ENCODE assay signal across 13 cellular contexts in the genomic region with DNA sequence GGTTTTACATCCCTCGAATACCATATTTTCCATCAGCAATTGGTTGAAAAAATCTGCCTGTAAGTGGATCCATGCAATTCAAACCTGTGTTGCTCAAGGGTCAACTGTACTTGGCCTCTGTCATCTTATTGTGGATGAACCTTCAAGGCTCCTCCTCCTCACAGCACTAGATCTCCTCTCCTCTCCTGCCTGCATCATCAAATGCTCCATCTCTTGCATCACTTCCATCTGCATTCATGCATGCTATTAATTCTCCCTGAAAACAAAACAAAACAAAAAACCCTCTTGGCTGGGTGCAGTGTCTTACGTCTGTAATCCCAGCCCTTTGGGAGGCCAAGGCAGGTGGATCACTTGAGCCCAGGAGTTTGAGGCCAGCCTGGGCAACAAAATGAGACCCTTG. TPM values are rescaled to one million over a fixed set of nuclear protein-coding genes. Genes with fewer than 3 reads are reported as not detected.
DNase-seq lines count a peak whose midpoint lies in the region; ATAC-seq, FAIRE-seq and TF ChIP-seq lines count a peak whose summit lies in the region.
"Had no signal": no experiment of that assay in that cellular context is flagged by ENCODE, and none has a peak within 500 bp of the region (broad histone marks: within the 10 kb centered on the region; RNA-seq: fewer than 3 reads in every experiment).

No MANE protein-coding gene starts in this region.

- FAIRE-seq in astrocyte (lab: Jason Lieb, UNC): no peak

- no peaks in the 10 kb centered on the region for H3K27me3 Mint-ChIP-seq in astrocyte (ENCODE audit: low read depth, unreplicated experiment)
- H3K27me3 Mint-ChIP-seq in stimulated activated naive CD8-positive, alpha-beta T cell treated with anti-CD3 and anti-CD28 coated beads, Interleukin-15, amount 100 ng/mL, for 72 hours: peaks cover 14% of the 10 kb centered on the region

- no peak overlapping the region for H3K4me3 Mint-ChIP-seq in astrocyte (ENCODE audit: unreplicated experiment)
- H3K4me3 Mint-ChIP-seq in stimulated activated naive CD8-positive, alpha-beta T cell treated with anti-CD3 and anti-CD28 coated beads, Interleukin-15, amount 100 ng/mL, for 72 hours: no peak overlapping the region
- H3K4me3 Mint-ChIP-seq: H9 had no signal

- TF ChIP-seq CTCF in AG10803 (conservative IDR thresholded peaks at IDR 0.05; ENCODE audit: low read length) (no peak), astrocyte (IDR thresholded peaks at IDR 0.05; ENCODE audit: insufficient read depth, low read depth, low read length) (no peak), foreskin fibroblast (IDR thresholded peaks at IDR 0.05; ENCODE audit: low read depth, low read length) (no peak), GM10266 (IDR thresholded peaks at IDR 0.05; ENCODE audit: control insufficient read depth, insufficient read depth, low read depth, missing control alignments) (no peak)

- H3K4me1 ChIP-seq in astrocyte (ENCODE audit: insufficient read depth, low read length): peaks cover 23% of the 10 kb centered on the region
- H3K4me1 ChIP-seq: testis had no signal

- H3K4me3 ChIP-seq in AG10803 (ENCODE audit: low read length) (no peak overlapping the region), astrocyte (ENCODE audit: insufficient read depth, low read depth, low read length) (no peak overlapping the region), foreskin fibroblast (ENCODE audit: low read depth in 1 of 2, low read length in 2 of 2) (no peak overlapping the region)
- H3K4me3 ChIP-seq: testis had no signal

- peak overlapping the region; percentile 65 for H3K4me2 ChIP-seq in astrocyte (ENCODE audit: low read length)

- H3K36me3 ChIP-seq in astrocyte (ENCODE audit: insufficient read depth, low read length): no peaks in the 10 kb centered on the region

- peaks cover 19% of the 10 kb centered on the region for H3K4me1 Mint-ChIP-seq in astrocyte (ENCODE audit: low read depth, unreplicated experiment)
- H3K4me1 Mint-ChIP-seq in stimulated activated naive CD8-positive, alpha-beta T cell treated with anti-CD3 and anti-CD28 coated beads, Interleukin-15, amount 100 ng/mL, for 72 hours: no peaks in the 10 kb centered on the region

- H3K9me3 Mint-ChIP-seq in astrocyte (ENCODE audit: unreplicated experiment): no peaks in the 10 kb centered on the region
- no peaks in the 10 kb centered on the region for H3K9me3 Mint-ChIP-seq in stimulated activated naive CD8-positive, alpha-beta T cell treated with anti-CD3 and anti-CD28 coated beads, Interleukin-15, amount 100 ng/mL, for 72 hours
- H3K9me3 Mint-ChIP-seq: H9 had no signal

- peak overlapping the region; percentile 44 for H3K9ac ChIP-seq in astrocyte (ENCODE audit: low read length)

- no peaks in the 10 kb centered on the region for H3K36me3 Mint-ChIP-seq in astrocyte (ENCODE audit: low read depth, unreplicated experiment)

- no peak overlapping the region for H2AFZ ChIP-seq in astrocyte (ENCODE audit: low read depth, low read length)

- H4K20me1 ChIP-seq in astrocyte (ENCODE audit: insufficient read depth, low read length): no peaks in the 10 kb centered on the region

- no peaks in the 10 kb centered on the region for H3K27me3 ChIP-seq in astrocyte (ENCODE audit: insufficient read depth, low read length)
- H3K27me3 ChIP-seq: testis had no signal

- ATAC-seq in GM19035 (IDR thresholded peaks at IDR 0.05; ENCODE audit: unreplicated experiment) (no peak), GM19324 (IDR thresholded peaks at IDR 0.05; ENCODE audit: low FRiP score, unreplicated experiment) (no peak)
- no peak for ATAC-seq in stimulated activated naive CD8-positive, alpha-beta T cell treated with anti-CD3 and anti-CD28 coated beads, Interleukin-15, amount 100 ng/mL, for 72 hours

- no peaks in the 10 kb centered on the region for H3K79me2 ChIP-seq in astrocyte (ENCODE audit: insufficient read depth, low read length)

- DNase-seq in AG10803 (ENCODE audit: low read depth) (peak; percentile 90), HT1080 (ENCODE audit: low read depth) (peak; percentile 57), astrocyte (ENCODE audit: low read depth) (peak; percentile 84), foreskin fibroblast (peak; percentile 94 to 95), GM10266 (ENCODE audit: extremely low spot score) (no peak)
- no peak for DNase-seq in stimulated activated naive CD8-positive, alpha-beta T cell treated with anti-CD3 and anti-CD28 coated beads, Interleukin-15, amount 100 ng/mL, for 72 hours
- DNase-seq: activated gamma-delta T cell, H9, NCI-H1105, testis had no signal

- no peaks in the 10 kb centered on the region for H3K9me3 ChIP-seq in astrocyte (ENCODE audit: insufficient read depth, low read depth, low read length)
- H3K9me3 ChIP-seq: testis had no signal

- H3K27ac Mint-ChIP-seq in astrocyte (ENCODE audit: unreplicated experiment): peak overlapping the region; percentile 51
- no peak overlapping the region for H3K27ac Mint-ChIP-seq in stimulated activated naive CD8-positive, alpha-beta T cell treated with anti-CD3 and anti-CD28 coated beads, Interleukin-15, amount 100 ng/mL, for 72 hours
- H3K27ac Mint-ChIP-seq: H9 had no signal

- peak overlapping the region; percentile 88 for H3K27ac ChIP-seq in astrocyte (ENCODE audit: low read depth, low read length)
- H3K27ac ChIP-seq: testis had no signal

RNA-seq across cellular contexts. Expression of a gene that starts 10.1 kb away (rescaled TPM):
- total RNA-seq in HT1080 (2014; rRNA removed; shearing (Covaris generic)): not detected in 2 replicates
- polyA plus RNA-seq in HT1080 (2015; cell fraction: cytosol; rRNA removed): not detected in 2 replicates
- polyA plus RNA-seq in HT1080 (2015; cell fraction: nucleus; rRNA removed): 0.14 TPM in 1 of 2 replicates, not detected in the other
- not detected in 2 replicates for total RNA-seq in astrocyte
- total RNA-seq: H9 had no signal
- polyA plus RNA-seq: neural cell had no signal

Comparison
In these comparisons a context has a peak if more than half of its experiments do, and no peak if none do; other contexts are left out.
1. DNase-seq: peak in AG10803 (single experiment), HT1080 (single experiment), astrocyte (single experiment) and foreskin fibroblast (2 of 2); none in GM10266 (single experiment) and stimulated activated naive CD8-positive, alpha-beta T cell treated with anti-CD3 and anti-CD28 coated beads, Interleukin-15, amount 100 ng/mL, for 72 hours (0 of 2).